ENCODE assay signal across 18 cellular contexts in genomic region chr11:34145073-34145472, GRCh38. TPM values are rescaled to one million over a fixed set of nuclear protein-coding genes. Genes with fewer than 3 reads are reported as not detected.
DNase-seq lines count a peak whose midpoint lies in the region; ATAC-seq, FAIRE-seq and TF ChIP-seq lines count a peak whose summit lies in the region.
"Had no signal": no experiment of that assay in that cellular context is flagged by ENCODE, and none has a peak within 500 bp of the region (broad histone marks: within the 10 kb centered on the region; RNA-seq: fewer than 3 reads in every experiment).

No MANE protein-coding gene starts in this region.

- H3K4me1 Mint-ChIP-seq in IgD-negative memory B cell = peaks cover 13 to 16% (median 14%) of the 10 kb centered on the region in 3 donors
- H3K4me1 Mint-ChIP-seq: activated CD4-positive, alpha-beta T cell treated with anti-CD3 and anti-CD28 coated beads for 36 hours; activated naive CD8-positive, alpha-beta T cell treated with anti-CD3 and anti-CD28 coated beads, Interleukin-2, amount 50 U/mL, for 24 hours had no signal

- H3K9me3 ChIP-seq in suprapubic skin = no peaks in the 10 kb centered on the region
- H3K9me3 ChIP-seq: thoracic aorta had no signal

- no peak overlapping the region for H3K4me3 Mint-ChIP-seq in IgD-negative memory B cell
- H3K4me3 Mint-ChIP-seq: activated CD4-positive, alpha-beta T cell treated with anti-CD3 and anti-CD28 coated beads for 36 hours; activated naive CD8-positive, alpha-beta T cell treated with anti-CD3 and anti-CD28 coated beads, Interleukin-2, amount 50 U/mL, for 24 hours; T-helper 1 cell treated with Interleukin-12 subunit alpha and Interleukin-12 subunit beta and Interleukin-4 antibody, amounts not matched to agents 30 μg/mL and 1 μg/mL, for 36 hours had no signal

- H3K36me3 Mint-ChIP-seq in IgD-negative memory B cell = no peaks in the 10 kb centered on the region

- TF ChIP-seq EP300 in suprapubic skin (IDR thresholded peaks at IDR 0.05) = no peak

- peak overlapping the region; percentile 28 to 89 (median 29) for H3K27ac Mint-ChIP-seq in IgD-negative memory B cell
- H3K27ac Mint-ChIP-seq: activated CD4-positive, alpha-beta T cell treated with anti-CD3 and anti-CD28 coated beads for 36 hours; activated naive CD8-positive, alpha-beta T cell treated with anti-CD3 and anti-CD28 coated beads, Interleukin-2, amount 50 U/mL, for 24 hours; T-helper 1 cell treated with Interleukin-12 subunit alpha and Interleukin-12 subunit beta and Interleukin-4 antibody, amounts not matched to agents 30 μg/mL and 1 μg/mL, for 36 hours had no signal

- no peak for TF ChIP-seq POLR2A in suprapubic skin (IDR thresholded peaks at IDR 0.05)

- 91% methylated on average over 5 of the region's 5 CpGs for WGBS in suprapubic skin

- no peak for FAIRE-seq in urothelium cell line (lab: Jason Lieb, UNC)

- H3K27me3 Mint-ChIP-seq in IgD-negative memory B cell = no peaks in the 10 kb centered on the region
- H3K27me3 Mint-ChIP-seq: activated CD4-positive, alpha-beta T cell treated with anti-CD3 and anti-CD28 coated beads for 36 hours; activated naive CD8-positive, alpha-beta T cell treated with anti-CD3 and anti-CD28 coated beads, Interleukin-2, amount 50 U/mL, for 24 hours had no signal

- peak; percentile 73 for DNase-seq in GM10266 (ENCODE audit: extremely low spot score)
- no peak for DNase-seq in NCI-H2029 treated with DMSO at 0.1 percent for 48 hours (lab: John Stamatoyannopoulos, UW)
- no peak for DNase-seq in urothelium cell line (ENCODE audit: low spot score)
- DNase-seq in suprapubic skin (ENCODE audit: low spot score in 2 of 2) = no peak
- no peak for DNase-seq in posterior vena cava (ENCODE audit: low spot score)
- DNase-seq: activated CD4-positive, alpha-beta T cell treated with anti-CD3 and anti-CD28 coated beads for 36 hours; activated naive CD8-positive, alpha-beta T cell treated with anti-CD3 and anti-CD28 coated beads, Interleukin-2, amount 50 U/mL, for 24 hours; activated T-cell treated with anti-CD3 and anti-CD28 coated beads for 4 hours; DMS153; NCI-H2029; NCI-H82; stimulated activated CD4-positive, alpha-beta T cell treated with anti-CD3 and anti-CD28 coated beads, Interleukin-15, amount 100 ng/mL, for 24 hours had no signal

- no peaks in the 10 kb centered on the region for H3K27me3 ChIP-seq in suprapubic skin

- H3K4me1 ChIP-seq in suprapubic skin = no peaks in the 10 kb centered on the region

- TF ChIP-seq CTCF in GM10266 (IDR thresholded peaks at IDR 0.05; ENCODE audit: control insufficient read depth, insufficient read depth, low read depth, missing control alignments) (no peak), suprapubic skin (IDR thresholded peaks at IDR 0.05) (no peak)

- peaks cover 92% of the 10 kb centered on the region for H3K36me3 ChIP-seq in suprapubic skin

- no peaks in the 10 kb centered on the region for H3K9me3 Mint-ChIP-seq in IgD-negative memory B cell
- H3K9me3 Mint-ChIP-seq: activated naive CD8-positive, alpha-beta T cell treated with anti-CD3 and anti-CD28 coated beads, Interleukin-2, amount 50 U/mL, for 24 hours; T-helper 1 cell treated with Interleukin-12 subunit alpha and Interleukin-12 subunit beta and Interleukin-4 antibody, amounts not matched to agents 30 μg/mL and 1 μg/mL, for 36 hours had no signal

- ATAC-seq in GM19035 (IDR thresholded peaks at IDR 0.05; ENCODE audit: unreplicated experiment) (peak; percentile 45), HG02678 (IDR thresholded peaks at IDR 0.05; ENCODE audit: unreplicated experiment) (peak; percentile 33)
- ATAC-seq: activated CD4-positive, alpha-beta T cell treated with anti-CD3 and anti-CD28 coated beads for 36 hours; activated naive CD8-positive, alpha-beta T cell treated with anti-CD3 and anti-CD28 coated beads, Interleukin-2, amount 50 U/mL, for 24 hours; esophagus mucosa had no signal

- intact Hi-C loops in posterior vena cava (cut with DNase I) = no loop called here

- H3K27ac ChIP-seq in suprapubic skin = no peak overlapping the region
- H3K27ac ChIP-seq: thoracic aorta had no signal

- H3K4me3 ChIP-seq in suprapubic skin = no peak overlapping the region
- H3K4me3 ChIP-seq: thoracic aorta had no signal

RNA-seq across cellular contexts. Expression of gene NAT10, which starts 39.6 kb away (rescaled TPM):
- polyA plus RNA-seq in IgD-negative memory B cell = 35.7 TPM
- total RNA-seq in suprapubic skin (10 to 100 TPM; 41.2 to 59.8 (median 48.2) TPM), posterior vena cava (10 to 100 TPM; 30.9 to 34.7 TPM)
